ENCODE assay signal across 12 cellular contexts in genomic region chr6:166488701-166489100, GRCh38.
DNase-seq lines count a peak whose midpoint lies in the region; ATAC-seq, FAIRE-seq and TF ChIP-seq lines count a peak whose summit lies in the region.
"Had no signal": no experiment of that assay in that cellular context is flagged by ENCODE, and none has a peak within 500 bp of the region (broad histone marks: within the 10 kb centered on the region; RNA-seq: fewer than 3 reads in every experiment).

No MANE protein-coding gene starts in this region.

- H3K9me3 ChIP-seq in K562 (replicated peaks; ENCODE audit: control insufficient read depth, insufficient read depth, low read depth, low read length) = no peaks in the 10 kb centered on the region
- peaks cover 4% of the 10 kb centered on the region for H3K9me3 ChIP-seq in mucosa of stomach (ENCODE audit: control insufficient read depth, low read length)
- H3K9me3 ChIP-seq in thoracic aorta = no peaks in the 10 kb centered on the region

- TF ChIP-seq RAD21 in K562 (CRISPR knock-in tag; conservative IDR thresholded peaks at IDR 0.05 in 1 of 2, IDR thresholded peaks at IDR 0.05 in 1 of 2) = no peak

- intact Hi-C loops in K562 (cut with micrococcal nuclease) = no loop called here

- no peak overlapping the region for H3K27ac ChIP-seq in K562 (ENCODE audit: extremely low read depth, low read depth, low read length)
- peak overlapping the region in 1 of 2 donors; percentile 57 for H3K27ac ChIP-seq in thoracic aorta
- H3K27ac ChIP-seq: epithelial cell of prostate had no signal

- TF ChIP-seq POLR2A in K562 (conservative IDR thresholded peaks at IDR 0.05) = no peak

- no TSS peak for BruUV-seq in K562 (replicated peaks; lab: Mats Ljungman, UMichigan)

- no peak for TF ChIP-seq EP300 in K562 (IDR thresholded peaks at IDR 0.05; ENCODE audit: low read length)

- H3K27ac Mint-ChIP-seq in activated T-cell treated with anti-CD3 and anti-CD28 coated beads, Interleukin-2, amount 50 U/mL, for 24 hours = peak overlapping the region; percentile 97

- no peaks in the 10 kb centered on the region for H3K79me2 ChIP-seq in K562 (ENCODE audit: control insufficient read depth, insufficient read depth, low read length)

- H3K4me2 ChIP-seq in K562 (ENCODE audit: insufficient read depth, low read length) = no peak overlapping the region

- H3K9me1 ChIP-seq in K562 (ENCODE audit: control insufficient read depth, insufficient read depth, low read length) = no peaks in the 10 kb centered on the region

- no peaks in the 10 kb centered on the region for H3K27me3 Mint-ChIP-seq in activated T-cell treated with anti-CD3 and anti-CD28 coated beads, Interleukin-2, amount 50 U/mL, for 24 hours
- H3K27me3 Mint-ChIP-seq in activated T-cell treated with anti-CD3 and anti-CD28 coated beads, Interleukin-2, amount 50 U/mL, for 4 hours (ENCODE audit: low read depth) = no peaks in the 10 kb centered on the region

- peak overlapping the region; percentile 62 for H3K4me3 Mint-ChIP-seq in activated T-cell treated with anti-CD3 and anti-CD28 coated beads, Interleukin-2, amount 50 U/mL, for 24 hours
- no peak overlapping the region for H3K4me3 Mint-ChIP-seq in activated T-cell treated with anti-CD3 and anti-CD28 coated beads, Interleukin-2, amount 50 U/mL, for 4 hours
- H3K4me3 Mint-ChIP-seq: H9 had no signal

- H3K4me1 ChIP-seq in K562 (replicated peaks in 1 of 2; ENCODE audit: control insufficient read depth in 2 of 2, insufficient read depth in 2 of 2, low read length in 2 of 2) (no peaks in the 10 kb centered on the region), mucosa of stomach (ENCODE audit: control insufficient read depth, insufficient read depth, low read length) (peaks cover 9% of the 10 kb centered on the region), thoracic aorta (ENCODE audit: control insufficient read depth in 1 of 2, low read depth in 2 of 2) (peaks cover 0 to 3% of the 10 kb centered on the region in 2 donors)

- H3K36me3 Mint-ChIP-seq in activated T-cell treated with anti-CD3 and anti-CD28 coated beads, Interleukin-2, amount 50 U/mL, for 24 hours (ENCODE audit: low read depth) = peaks cover 11% of the 10 kb centered on the region
- H3K36me3 Mint-ChIP-seq in activated T-cell treated with anti-CD3 and anti-CD28 coated beads, Interleukin-2, amount 50 U/mL, for 4 hours (ENCODE audit: insufficient read depth) = peaks cover 5% of the 10 kb centered on the region

- H3K4me1 Mint-ChIP-seq in activated T-cell treated with anti-CD3 and anti-CD28 coated beads, Interleukin-2, amount 50 U/mL, for 24 hours (ENCODE audit: low read depth) = peaks cover 18% of the 10 kb centered on the region
- H3K4me1 Mint-ChIP-seq in activated T-cell treated with anti-CD3 and anti-CD28 coated beads, Interleukin-2, amount 50 U/mL, for 4 hours (ENCODE audit: low read depth) = peaks cover 28% of the 10 kb centered on the region

- WGBS in K562 (ENCODE audit: insufficient coverage, low coverage, missing lambda C conversion rate) = 4% methylated on average over 13 of the region's 13 CpGs

- TF ChIP-seq CTCF in K562 (IDR thresholded peaks at IDR 0.05 in 2 of 3, conservative IDR thresholded peaks at IDR 0.05 in 1 of 3; ENCODE audit: insufficient read depth in 2 of 3, low read depth in 1 of 3, low read length in 3 of 3) (no peak), thoracic aorta (IDR thresholded peaks at IDR 0.05) (no peak)

- H3K36me3 ChIP-seq in K562 (ENCODE audit: control insufficient read depth, insufficient read depth, low read length) (no peaks in the 10 kb centered on the region), mucosa of stomach (ENCODE audit: control insufficient read depth, insufficient read depth, low read length) (no peaks in the 10 kb centered on the region), thoracic aorta (no peaks in the 10 kb centered on the region)

- CTCF ChIA-PET in K562 (lab: Yijun Ruan, JAX; ENCODE audit: low intra/inter-chr PET ratio) = no interaction called here

- H3K9ac ChIP-seq in K562 (ENCODE audit: insufficient read depth in 1 of 2, low read depth in 2 of 2, low read length in 2 of 2) (no peak overlapping the region), mucosa of stomach (ENCODE audit: low read length) (peak overlapping the region; percentile 9)

- DNase-seq in activated T-cell treated with anti-CD3 and anti-CD28 coated beads, Interleukin-2, amount 50 U/mL, for 24 hours = no peak
- DNase-seq in activated T-cell treated with anti-CD3 and anti-CD28 coated beads, Interleukin-2, amount 50 U/mL, for 4 hours = no peak
- DNase-seq in K562 (ENCODE audit: extremely low read depth in 1 of 4, low spot score in 3 of 4) = no peak
- no peak for DNase-seq in thoracic aorta (ENCODE audit: low spot score)
- no peak for DNase-seq in iPS-NIHi7 (ENCODE audit: extremely low spot score)
- DNase-seq in GM19238 (ENCODE audit: insufficient read length, low spot score) = no peak
- DNase-seq: H9, occipital lobe, SHP77 had no signal

- ATAC-seq in activated T-cell treated with anti-CD3 and anti-CD28 coated beads, Interleukin-2, amount 50 U/mL, for 4 hours = no peak
- ATAC-seq in K562 = no peak
- no peak for ATAC-seq in thoracic aorta (ENCODE audit: insufficient number of reproducible peaks, low FRiP score, low read depth)
- ATAC-seq in HG02885 (IDR thresholded peaks at IDR 0.05; ENCODE audit: poor library complexity, unreplicated experiment) = no peak

- no peak for FAIRE-seq in K562 (lab: Jason Lieb, UNC)

- H3K4me3 ChIP-seq in K562 = no peak overlapping the region
- no peak overlapping the region for H3K4me3 ChIP-seq in mucosa of stomach (ENCODE audit: low read length)
- peak overlapping the region; percentile 18 for H3K4me3 ChIP-seq in thoracic aorta

- in situ Hi-C loops in K562 (cut with MboI) = no loop called here

- no peaks in the 10 kb centered on the region for H4K20me1 ChIP-seq in K562 (replicated peaks; ENCODE audit: control insufficient read depth, insufficient read depth, low read length)

- H3K9me3 Mint-ChIP-seq in activated T-cell treated with anti-CD3 and anti-CD28 coated beads, Interleukin-2, amount 50 U/mL, for 24 hours = peaks cover 8% of the 10 kb centered on the region
- peaks cover 7% of the 10 kb centered on the region for H3K9me3 Mint-ChIP-seq in activated T-cell treated with anti-CD3 and anti-CD28 coated beads, Interleukin-2, amount 50 U/mL, for 4 hours
- H3K9me3 Mint-ChIP-seq: H9 had no signal

- H3K27me3 ChIP-seq in K562 (ENCODE audit: control insufficient read depth in 2 of 2, insufficient read depth in 2 of 2, low read length in 2 of 2) (peaks cover 34 to 75% of the 10 kb centered on the region in 2 experiments), mucosa of stomach (ENCODE audit: control insufficient read depth, insufficient read depth, low read length) (no peaks in the 10 kb centered on the region), thoracic aorta (replicated peaks; ENCODE audit: insufficient read depth) (no peaks in the 10 kb centered on the region)

- POLR2A ChIA-PET in K562 (lab: Yijun Ruan, JAX) = interaction anchor here (0.9 to 2.0 kb wide), 3 partner anchors 9 to 47 kb away, joined by 3 to 6 read pairs (median 6); no protein-coding TSS in a partner anchor

- H2AFZ ChIP-seq in K562 (ENCODE audit: low read depth, low read length) = 0 out of 2 replicates have a peak overlapping the region, but pooled peaks have one; percentile 2

TF ChIP-seq in K562, 482 proteins besides CTCF, POLR2A, EP300 and RAD21 (continues in another document):
- no peak for TF ChIP-seq ZNF75A (CRISPR knock-in tag; IDR thresholded peaks at IDR 0.05)
- no peak for TF ChIP-seq SRSF1 (IDR thresholded peaks at IDR 0.05; ENCODE audit: low read depth, low read length)
- no peak for TF ChIP-seq ZNF143 (CRISPR knock-in tag; IDR thresholded peaks at IDR 0.05)
- no peak for TF ChIP-seq CBX1 (IDR thresholded peaks at IDR 0.05; ENCODE audit: low read depth)
- TF ChIP-seq EP400 (IDR thresholded peaks at IDR 0.05) = no peak
- no peak for TF ChIP-seq CHD4 (IDR thresholded peaks at IDR 0.05; ENCODE audit: insufficient read depth, insufficient replicate concordance, low read depth, low read length, poor library complexity, severe bottlenecking)
- no peak for TF ChIP-seq BRF1 (IDR thresholded peaks at IDR 0.05; ENCODE audit: borderline replicate concordance, extremely low read depth, insufficient read length)
- TF ChIP-seq ELK3 (CRISPR knock-in tag; IDR thresholded peaks at IDR 0.05) = no peak
- no peak for TF ChIP-seq U2AF2 (optimal IDR thresholded peaks at IDR 0.05; ENCODE audit: low read depth, low read length)
- TF ChIP-seq REST (CRISPR knock-in tag; IDR thresholded peaks at IDR 0.05; ENCODE audit: low read depth) = no peak
- no peak for TF ChIP-seq XRCC3 (IDR thresholded peaks at IDR 0.05)
